8 cellular contexts compared by ENCODE assay signal in the genomic region with DNA sequence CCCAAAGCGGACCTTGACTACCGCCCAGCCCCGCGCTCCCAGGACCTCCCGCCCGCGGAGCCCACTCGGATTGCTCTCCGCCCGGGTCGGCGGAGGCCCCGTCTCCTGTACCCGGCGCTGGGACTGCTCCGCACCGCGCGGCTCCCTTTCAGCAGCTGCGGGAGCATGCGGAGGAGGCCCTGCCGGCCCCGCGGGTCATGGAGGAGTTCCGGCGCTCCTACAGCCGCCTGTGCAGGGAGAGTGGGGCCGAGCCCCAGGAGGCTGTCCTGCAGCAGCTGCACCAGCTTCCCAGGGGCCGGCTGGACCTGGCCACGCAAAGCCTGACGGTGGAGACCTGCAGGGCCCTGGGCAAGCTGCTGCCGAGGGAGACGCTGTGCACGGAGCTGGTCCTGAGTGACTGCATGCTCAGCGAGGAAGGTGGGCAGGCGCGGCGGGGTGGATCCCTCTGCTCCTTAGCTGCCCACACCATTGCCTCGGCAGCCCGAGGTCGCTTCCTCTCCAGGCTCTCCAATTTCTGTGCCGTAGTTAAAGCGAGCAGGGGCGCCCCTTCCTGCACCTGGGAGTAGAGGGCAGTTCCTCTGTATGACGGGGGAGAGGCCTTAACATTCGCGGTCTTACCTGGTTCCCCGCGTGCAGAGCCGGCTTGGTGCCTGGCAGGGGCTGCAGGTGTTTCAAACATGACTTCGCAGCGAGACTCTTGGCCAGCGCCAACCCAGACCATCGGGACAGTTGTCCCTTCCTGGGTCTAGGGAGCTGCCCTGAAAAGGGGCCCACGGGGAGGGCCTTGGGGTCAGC. TPM values are rescaled to one million over a fixed set of nuclear protein-coding genes. Genes with fewer than 3 reads are reported as not detected.
DNase-seq lines count a peak whose midpoint lies in the region; ATAC-seq and TF ChIP-seq lines count a peak whose summit lies in the region.

No MANE protein-coding gene starts in this region.

- no peaks in the 10 kb centered on the region for H3K9me3 ChIP-seq in right cardiac atrium (ENCODE audit: control insufficient read depth, low read length)
- H3K9me3 ChIP-seq in skeletal muscle tissue (ENCODE audit: control insufficient read depth in 3 of 3, low read length in 3 of 3): no peaks in the 10 kb centered on the region

- peak overlapping the region; percentile 65 to 84 (median 70) for H3K9ac ChIP-seq in skeletal muscle tissue (ENCODE audit: low read depth in 1 of 3, low read length in 3 of 3)

- TF ChIP-seq CTCF in CD14-positive monocyte (IDR thresholded peaks at IDR 0.05): no peak
- TF ChIP-seq CTCF in GM20000 (IDR thresholded peaks at IDR 0.05; ENCODE audit: extremely low read depth, missing control alignments): no peak

- intact Hi-C loops in CD14-positive monocyte (cut with micrococcal nuclease) (loop anchor here (1.0 to 10.0 kb wide), 4 partner anchors 46 to 301 kb away; a partner anchor contains a TSS), right cardiac atrium (cut with DNase I) (loop anchor here in 2 of 4 donors (5.0 kb wide), 2 partner anchors 61 to 66 kb away; a partner anchor contains a TSS)

- peaks cover 31% of the 10 kb centered on the region for H3K4me1 Mint-ChIP-seq in CD14-positive monocyte

- ATAC-seq in GM18861 (IDR thresholded peaks at IDR 0.05; ENCODE audit: unreplicated experiment) (peak; percentile 7), right cardiac atrium (peak in 1 of 2 donors; percentile 1), HG02885 (IDR thresholded peaks at IDR 0.05; ENCODE audit: poor library complexity, unreplicated experiment) (no peak)

- DNase-seq in CD14-positive monocyte (ENCODE audit: low spot score): no peak
- peak; percentile 52 for DNase-seq in HuH-7 (ENCODE audit: low spot score)
- DNase-seq in activated CD8-positive, alpha-beta memory T cell treated with anti-CD3 and anti-CD28 coated beads, Interleukin-2, amount 50 U/mL, for 48 hours: peak; percentile 73
- no peak for DNase-seq in right cardiac atrium
- no peak for DNase-seq in GM20000 (ENCODE audit: low spot score)

- H3K27ac ChIP-seq in right cardiac atrium (ENCODE audit: low read length) (no peak overlapping the region), skeletal muscle tissue (ENCODE audit: low read depth, low read length) (no peak overlapping the region)

- no peak overlapping the region for H3K27ac Mint-ChIP-seq in CD14-positive monocyte

- peaks cover 0 to 6% (median 2%) of the 10 kb centered on the region in 3 donors for H3K36me3 ChIP-seq in skeletal muscle tissue (ENCODE audit: control insufficient read depth in 3 of 3, insufficient read depth in 3 of 3, low read length in 3 of 3)

- peaks cover 13 to 31% of the 10 kb centered on the region in 2 donors for H3K36me3 Mint-ChIP-seq in CD14-positive monocyte

- H3K27me3 Mint-ChIP-seq in CD14-positive monocyte (ENCODE audit: low read depth in 3 of 3): peaks cover 0 to 1% (median 1%) of the 10 kb centered on the region in 3 donors

- H3K27me3 ChIP-seq in right cardiac atrium (ENCODE audit: control insufficient read depth, insufficient read depth): no peaks in the 10 kb centered on the region
- H3K27me3 ChIP-seq in skeletal muscle tissue (ENCODE audit: control insufficient read depth in 3 of 3, insufficient read depth in 3 of 3, low read length in 3 of 3): no peaks in the 10 kb centered on the region

- H3K4me3 ChIP-seq in right cardiac atrium (ENCODE audit: low read length) (peak overlapping the region; percentile 75), skeletal muscle tissue (ENCODE audit: low read length in 3 of 3) (peak overlapping the region; percentile 73 to 82 (median 77))

- peak overlapping the region; percentile 80 to 88 for H3K4me3 Mint-ChIP-seq in CD14-positive monocyte

- H3K4me1 ChIP-seq in right cardiac atrium (ENCODE audit: control insufficient read depth, insufficient read depth, low read length): peaks cover 3% of the 10 kb centered on the region
- H3K4me1 ChIP-seq in skeletal muscle tissue (ENCODE audit: control insufficient read depth in 3 of 3, insufficient read depth in 3 of 3, low read length in 3 of 3): peaks cover 35 to 49% (median 46%) of the 10 kb centered on the region in 3 donors

- H3K9me3 Mint-ChIP-seq in CD14-positive monocyte: no peaks in the 10 kb centered on the region

- 7% methylated on average over 55 of the region's 55 CpGs for WGBS in right cardiac atrium

RNA-seq across cellular contexts. Expression of a gene that starts 0.5 kb away (rescaled TPM):
- polyA plus RNA-seq in CD14-positive monocyte (1 to 10 TPM; 2.6 to 3.4 TPM), right cardiac atrium (4.9 TPM)
- total RNA-seq in right cardiac atrium (1 to 10 TPM; 3.2 to 6.7 (median 6.0) TPM), skeletal muscle tissue (7.8 TPM)

RNA-seq across cellular contexts. Expression of a gene that starts 1.0 kb away (rescaled TPM):
- polyA plus RNA-seq in CD14-positive monocyte (10 to 100 TPM; 47.7 to 57.0 TPM), right cardiac atrium (31.2 TPM)
- total RNA-seq in right cardiac atrium (10 to 100 TPM; 20.1 to 28.6 (median 26.0) TPM), skeletal muscle tissue (20.9 TPM)

RNA-seq across cellular contexts. Expression of a gene that starts 7.8 kb away (rescaled TPM):
- polyA plus RNA-seq in CD14-positive monocyte (not detected), right cardiac atrium (2.4 TPM)
- total RNA-seq in right cardiac atrium (1 to 10 TPM; 1.0 to 2.0 (median 1.5) TPM), skeletal muscle tissue (8.4 TPM)

RNA-seq across cellular contexts. Expression of a gene that starts 13.9 kb away (rescaled TPM):
- polyA plus RNA-seq in CD14-positive monocyte: 10 to 100 TPM; 88.8 to 90.3 TPM
- 100 to 1,000 TPM; 127 to 181 (median 168) TPM for total RNA-seq in right cardiac atrium
- polyA plus RNA-seq in right cardiac atrium: 196 TPM
- total RNA-seq in skeletal muscle tissue: 20.4 TPM

RNA-seq across cellular contexts. Expression of a gene that starts 28.0 kb away (rescaled TPM):
- polyA plus RNA-seq in CD14-positive monocyte: 1 to 10 TPM; 1.5 to 4.1 TPM
- total RNA-seq in right cardiac atrium: 10 to 100 TPM; 19.0 to 25.1 (median 20.2) TPM
- polyA plus RNA-seq in right cardiac atrium: 25.4 TPM
- total RNA-seq in skeletal muscle tissue: 16.7 TPM

Comparison
In these comparisons a context has a peak if more than half of its experiments do, and no peak if none do; other contexts are left out.
1. DNase-seq: peak in HuH-7 (single experiment) and activated CD8-positive, alpha-beta memory T cell treated with anti-CD3 and anti-CD28 coated beads, Interleukin-2, amount 50 U/mL, for 48 hours (single experiment); none in CD14-positive monocyte (single experiment), right cardiac atrium (0 of 3) and GM20000 (single experiment).